ENCODE assay signal across 1 cellular context in the genomic region with DNA sequence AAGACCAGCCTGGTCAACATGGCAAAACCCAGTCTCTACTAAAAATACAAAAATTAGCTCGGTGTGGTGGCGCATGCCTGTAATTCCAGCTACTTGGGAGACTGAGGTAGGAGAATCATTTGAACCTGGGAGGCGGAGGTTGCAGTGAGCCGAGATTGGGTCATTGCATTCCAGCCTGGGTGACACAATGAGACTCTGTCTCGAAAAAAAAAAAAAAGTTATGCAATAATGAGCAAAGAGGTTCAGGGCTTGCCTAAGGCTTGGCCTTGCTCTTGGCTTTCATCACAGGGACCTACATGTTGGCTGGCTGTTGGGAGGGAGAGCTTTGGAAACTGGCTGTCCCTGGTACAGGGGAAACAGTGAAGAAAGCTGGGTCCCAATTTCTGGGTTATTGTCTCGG.
TF ChIP-seq lines count a peak whose summit lies in the region.

No MANE protein-coding gene starts in this region.

TF ChIP-seq in HepG2, 621 proteins besides CTCF, POLR2A, EP300 and RAD21 (continued from another document and continues in another):
- TF ChIP-seq, protein P1, sequence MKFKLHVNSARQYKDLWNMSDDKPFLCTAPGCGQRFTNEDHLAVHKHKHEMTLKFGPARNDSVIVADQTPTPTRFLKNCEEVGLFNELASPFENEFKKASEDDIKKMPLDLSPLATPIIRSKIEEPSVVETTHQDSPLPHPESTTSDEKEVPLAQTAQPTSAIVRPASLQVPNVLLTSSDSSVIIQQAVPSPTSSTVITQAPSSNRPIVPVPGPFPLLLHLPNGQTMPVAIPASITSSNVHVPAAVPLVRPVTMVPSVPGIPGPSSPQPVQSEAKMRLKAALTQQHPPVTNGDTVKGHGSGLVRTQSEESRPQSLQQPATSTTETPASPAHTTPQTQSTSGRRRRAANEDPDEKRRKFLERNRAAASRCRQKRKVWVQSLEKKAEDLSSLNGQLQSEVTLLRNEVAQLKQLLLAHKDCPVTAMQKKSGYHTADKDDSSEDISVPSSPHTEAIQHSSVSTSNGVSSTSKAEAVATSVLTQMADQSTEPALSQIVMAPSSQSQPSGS (CRISPR knock-in tag; IDR thresholded peaks at IDR 0.05), result peak; percentile 96
- peak; percentile 85; the same call in 1 of the 2 replicates for TF ChIP-seq ZFP90 (CRISPR knock-in tag; IDR thresholded peaks at IDR 0.05; ENCODE audit: borderline replicate concordance)
- TF ChIP-seq, protein P2, sequence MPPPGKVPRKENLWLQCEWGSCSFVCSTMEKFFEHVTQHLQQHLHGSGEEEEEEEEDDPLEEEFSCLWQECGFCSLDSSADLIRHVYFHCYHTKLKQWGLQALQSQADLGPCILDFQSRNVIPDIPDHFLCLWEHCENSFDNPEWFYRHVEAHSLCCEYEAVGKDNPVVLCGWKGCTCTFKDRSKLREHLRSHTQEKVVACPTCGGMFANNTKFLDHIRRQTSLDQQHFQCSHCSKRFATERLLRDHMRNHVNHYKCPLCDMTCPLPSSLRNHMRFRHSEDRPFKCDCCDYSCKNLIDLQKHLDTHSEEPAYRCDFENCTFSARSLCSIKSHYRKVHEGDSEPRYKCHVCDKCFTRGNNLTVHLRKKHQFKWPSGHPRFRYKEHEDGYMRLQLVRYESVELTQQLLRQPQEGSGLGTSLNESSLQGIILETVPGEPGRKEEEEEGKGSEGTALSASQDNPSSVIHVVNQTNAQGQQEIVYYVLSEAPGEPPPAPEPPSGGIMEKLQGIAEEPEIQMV (CRISPR knock-in tag; IDR thresholded peaks at IDR 0.05; ENCODE audit: low read depth), result peak; percentile 64; the same call in 1 of the 2 replicates
- TF ChIP-seq ZSCAN29 (CRISPR knock-in tag; conservative IDR thresholded peaks at IDR 0.05), result peak; percentile 82; the same call in 1 of the 2 replicates
- TF ChIP-seq, protein P3, sequence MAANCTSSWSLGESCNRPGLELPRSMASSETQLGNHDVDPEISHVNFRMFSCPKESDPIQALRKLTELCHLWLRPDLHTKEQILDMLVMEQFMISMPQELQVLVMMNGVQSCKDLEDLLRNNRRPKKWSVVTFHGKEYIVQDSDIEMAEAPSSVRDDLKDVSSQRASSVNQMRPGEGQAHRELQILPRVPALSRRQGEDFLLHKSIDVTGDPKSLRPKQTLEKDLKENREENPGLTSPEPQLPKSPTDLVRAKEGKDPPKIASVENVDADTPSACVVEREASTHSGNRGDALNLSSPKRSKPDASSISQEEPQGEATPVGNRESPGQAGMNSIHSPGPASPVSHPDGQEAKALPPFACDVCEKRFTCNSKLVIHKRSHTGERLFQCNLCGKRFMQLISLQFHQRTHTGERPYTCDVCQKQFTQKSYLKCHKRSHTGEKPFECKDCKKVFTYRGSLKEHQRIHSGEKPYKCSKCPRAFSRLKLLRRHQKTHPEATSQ (CRISPR knock-in tag; IDR thresholded peaks at IDR 0.05; ENCODE audit: borderline replicate concordance), result peak; percentile 51; the same call in 1 of the 2 replicates
- peak; percentile 66 for TF ChIP-seq SP5 (CRISPR knock-in tag; IDR thresholded peaks at IDR 0.05; ENCODE audit: borderline replicate concordance, low read depth)
- peak; percentile 56; the same call in 1 of the 2 replicates for TF ChIP-seq DNMT3B (CRISPR knock-in tag; conservative IDR thresholded peaks at IDR 0.05)
- TF ChIP-seq, protein P4, sequence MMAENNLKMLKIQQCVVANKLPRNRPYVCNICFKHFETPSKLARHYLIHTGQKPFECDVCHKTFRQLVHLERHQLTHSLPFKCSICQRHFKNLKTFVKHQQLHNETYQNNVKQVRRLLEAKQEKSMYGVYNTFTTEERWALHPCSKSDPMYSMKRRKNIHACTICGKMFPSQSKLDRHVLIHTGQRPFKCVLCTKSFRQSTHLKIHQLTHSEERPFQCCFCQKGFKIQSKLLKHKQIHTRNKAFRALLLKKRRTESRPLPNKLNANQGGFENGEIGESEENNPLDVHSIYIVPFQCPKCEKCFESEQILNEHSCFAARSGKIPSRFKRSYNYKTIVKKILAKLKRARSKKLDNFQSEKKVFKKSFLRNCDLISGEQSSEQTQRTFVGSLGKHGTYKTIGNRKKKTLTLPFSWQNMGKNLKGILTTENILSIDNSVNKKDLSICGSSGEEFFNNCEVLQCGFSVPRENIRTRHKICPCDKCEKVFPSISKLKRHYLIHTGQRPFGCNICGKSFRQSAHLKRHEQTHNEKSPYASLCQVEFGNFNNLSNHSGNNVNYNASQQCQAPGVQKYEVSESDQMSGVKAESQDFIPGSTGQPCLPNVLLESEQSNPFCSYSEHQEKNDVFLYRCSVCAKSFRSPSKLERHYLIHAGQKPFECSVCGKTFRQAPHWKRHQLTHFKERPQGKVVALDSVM (CRISPR knock-in tag; IDR thresholded peaks at IDR 0.05), result peak; percentile 88
- peak; percentile 79 for TF ChIP-seq TBX2 (CRISPR knock-in tag; IDR thresholded peaks at IDR 0.05; ENCODE audit: borderline replicate concordance)
- TF ChIP-seq REPIN1 (CRISPR knock-in tag; IDR thresholded peaks at IDR 0.05; ENCODE audit: borderline replicate concordance, low read depth), result peak; percentile 97
- TF ChIP-seq TCF7 (IDR thresholded peaks at IDR 0.05; ENCODE audit: low read depth), result peak; percentile 64
- TF ChIP-seq, protein P5, sequence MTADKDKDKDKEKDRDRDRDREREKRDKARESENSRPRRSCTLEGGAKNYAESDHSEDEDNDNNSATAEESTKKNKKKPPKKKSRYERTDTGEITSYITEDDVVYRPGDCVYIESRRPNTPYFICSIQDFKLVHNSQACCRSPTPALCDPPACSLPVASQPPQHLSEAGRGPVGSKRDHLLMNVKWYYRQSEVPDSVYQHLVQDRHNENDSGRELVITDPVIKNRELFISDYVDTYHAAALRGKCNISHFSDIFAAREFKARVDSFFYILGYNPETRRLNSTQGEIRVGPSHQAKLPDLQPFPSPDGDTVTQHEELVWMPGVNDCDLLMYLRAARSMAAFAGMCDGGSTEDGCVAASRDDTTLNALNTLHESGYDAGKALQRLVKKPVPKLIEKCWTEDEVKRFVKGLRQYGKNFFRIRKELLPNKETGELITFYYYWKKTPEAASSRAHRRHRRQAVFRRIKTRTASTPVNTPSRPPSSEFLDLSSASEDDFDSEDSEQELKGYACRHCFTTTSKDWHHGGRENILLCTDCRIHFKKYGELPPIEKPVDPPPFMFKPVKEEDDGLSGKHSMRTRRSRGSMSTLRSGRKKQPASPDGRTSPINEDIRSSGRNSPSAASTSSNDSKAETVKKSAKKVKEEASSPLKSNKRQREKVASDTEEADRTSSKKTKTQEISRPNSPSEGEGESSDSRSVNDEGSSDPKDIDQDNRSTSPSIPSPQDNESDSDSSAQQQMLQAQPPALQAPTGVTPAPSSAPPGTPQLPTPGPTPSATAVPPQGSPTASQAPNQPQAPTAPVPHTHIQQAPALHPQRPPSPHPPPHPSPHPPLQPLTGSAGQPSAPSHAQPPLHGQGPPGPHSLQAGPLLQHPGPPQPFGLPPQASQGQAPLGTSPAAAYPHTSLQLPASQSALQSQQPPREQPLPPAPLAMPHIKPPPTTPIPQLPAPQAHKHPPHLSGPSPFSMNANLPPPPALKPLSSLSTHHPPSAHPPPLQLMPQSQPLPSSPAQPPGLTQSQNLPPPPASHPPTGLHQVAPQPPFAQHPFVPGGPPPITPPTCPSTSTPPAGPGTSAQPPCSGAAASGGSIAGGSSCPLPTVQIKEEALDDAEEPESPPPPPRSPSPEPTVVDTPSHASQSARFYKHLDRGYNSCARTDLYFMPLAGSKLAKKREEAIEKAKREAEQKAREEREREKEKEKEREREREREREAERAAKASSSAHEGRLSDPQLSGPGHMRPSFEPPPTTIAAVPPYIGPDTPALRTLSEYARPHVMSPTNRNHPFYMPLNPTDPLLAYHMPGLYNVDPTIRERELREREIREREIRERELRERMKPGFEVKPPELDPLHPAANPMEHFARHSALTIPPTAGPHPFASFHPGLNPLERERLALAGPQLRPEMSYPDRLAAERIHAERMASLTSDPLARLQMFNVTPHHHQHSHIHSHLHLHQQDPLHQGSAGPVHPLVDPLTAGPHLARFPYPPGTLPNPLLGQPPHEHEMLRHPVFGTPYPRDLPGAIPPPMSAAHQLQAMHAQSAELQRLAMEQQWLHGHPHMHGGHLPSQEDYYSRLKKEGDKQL (CRISPR knock-in tag; IDR thresholded peaks at IDR 0.05; ENCODE audit: low read depth), result peak; percentile 71; the same call in 1 of the 2 replicates
- TF ChIP-seq RBAK (CRISPR knock-in tag; IDR thresholded peaks at IDR 0.05), result peak; percentile 59; the same call in 1 of the 2 replicates
- peak; percentile 84 for TF ChIP-seq SALL1 (CRISPR knock-in tag; IDR thresholded peaks at IDR 0.05)
- peak; percentile 96 for TF ChIP-seq ZNF460 (CRISPR knock-in tag; IDR thresholded peaks at IDR 0.05; ENCODE audit: borderline replicate concordance)
- TF ChIP-seq GATAD2A (CRISPR knock-in tag; IDR thresholded peaks at IDR 0.05), result peak; percentile 98
- TF ChIP-seq, protein P6, sequence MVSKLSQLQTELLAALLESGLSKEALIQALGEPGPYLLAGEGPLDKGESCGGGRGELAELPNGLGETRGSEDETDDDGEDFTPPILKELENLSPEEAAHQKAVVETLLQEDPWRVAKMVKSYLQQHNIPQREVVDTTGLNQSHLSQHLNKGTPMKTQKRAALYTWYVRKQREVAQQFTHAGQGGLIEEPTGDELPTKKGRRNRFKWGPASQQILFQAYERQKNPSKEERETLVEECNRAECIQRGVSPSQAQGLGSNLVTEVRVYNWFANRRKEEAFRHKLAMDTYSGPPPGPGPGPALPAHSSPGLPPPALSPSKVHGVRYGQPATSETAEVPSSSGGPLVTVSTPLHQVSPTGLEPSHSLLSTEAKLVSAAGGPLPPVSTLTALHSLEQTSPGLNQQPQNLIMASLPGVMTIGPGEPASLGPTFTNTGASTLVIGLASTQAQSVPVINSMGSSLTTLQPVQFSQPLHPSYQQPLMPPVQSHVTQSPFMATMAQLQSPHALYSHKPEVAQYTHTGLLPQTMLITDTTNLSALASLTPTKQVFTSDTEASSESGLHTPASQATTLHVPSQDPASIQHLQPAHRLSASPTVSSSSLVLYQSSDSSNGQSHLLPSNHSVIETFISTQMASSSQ (IDR thresholded peaks at IDR 0.05; ENCODE audit: low read depth), result 0 out of 2 replicates have a peak, but pooled peaks have one; percentile 19
- TF ChIP-seq, protein P6 (CRISPR knock-in tag; IDR thresholded peaks at IDR 0.05; ENCODE audit: borderline replicate concordance), result peak; percentile 76; the same call in 1 of the 2 replicates
- TF ChIP-seq HDAC1 (CRISPR knock-in tag; IDR thresholded peaks at IDR 0.05), result peak; percentile 89
- peak; percentile 85; the same call in 1 of the 2 replicates for TF ChIP-seq HMG20A (CRISPR knock-in tag; IDR thresholded peaks at IDR 0.05; ENCODE audit: borderline replicate concordance)
- TF ChIP-seq, protein P7, sequence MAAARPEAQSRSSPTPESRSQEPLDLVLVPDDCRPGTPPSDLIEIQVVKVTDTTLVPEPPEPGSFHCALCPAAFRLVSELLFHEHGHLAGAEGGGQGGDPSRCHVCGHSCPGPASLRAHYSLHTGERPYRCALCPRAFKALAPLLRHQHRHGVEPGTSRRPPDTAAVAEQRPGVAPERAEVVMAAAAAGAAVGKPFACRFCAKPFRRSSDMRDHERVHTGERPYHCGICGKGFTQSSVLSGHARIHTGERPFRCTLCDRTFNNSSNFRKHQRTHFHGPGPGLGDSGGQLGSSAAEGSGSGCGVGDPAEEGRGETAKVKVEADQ (CRISPR knock-in tag; IDR thresholded peaks at IDR 0.05; ENCODE audit: borderline replicate concordance), result peak; percentile 90; the same call in 1 of the 2 replicates
